9 cellular contexts compared by ENCODE assay signal in the genomic region with DNA sequence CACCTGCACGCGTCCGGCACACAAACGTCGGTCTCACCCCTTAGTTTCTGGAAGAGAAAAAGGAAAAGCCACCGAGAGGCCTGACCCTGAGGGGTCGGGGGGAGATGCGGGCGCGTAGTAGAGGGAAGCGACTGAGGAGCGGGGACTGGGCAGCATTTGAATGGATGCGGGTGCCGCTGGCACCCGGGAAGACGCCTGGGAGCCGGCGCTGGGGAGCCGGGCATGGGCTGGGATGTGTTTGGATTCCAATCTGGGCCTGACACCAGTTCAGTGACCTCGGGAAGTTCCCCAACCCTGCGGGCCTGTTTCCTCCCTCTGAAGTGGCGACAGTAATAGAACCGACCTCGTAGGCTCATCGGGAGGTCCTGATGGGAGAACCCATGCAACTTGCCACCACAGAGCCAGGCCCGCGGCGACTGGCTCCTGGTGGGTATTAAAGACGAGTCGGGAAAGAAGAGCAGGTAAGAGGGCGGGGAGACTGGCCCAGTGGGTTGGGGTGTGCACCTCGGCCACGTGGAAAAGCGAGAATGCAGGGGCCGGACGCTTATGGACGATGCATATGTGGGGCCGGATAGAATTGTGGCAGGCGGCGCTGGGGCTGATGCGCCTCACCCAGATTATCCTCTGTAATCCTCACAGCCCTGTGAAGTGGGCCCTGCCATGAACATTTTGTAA.
DNase-seq lines count a peak whose midpoint lies in the region; ATAC-seq and TF ChIP-seq lines count a peak whose summit lies in the region.
"Had no signal": no experiment of that assay in that cellular context is flagged by ENCODE, and none has a peak within 500 bp of the region (broad histone marks: within the 10 kb centered on the region; RNA-seq: fewer than 3 reads in every experiment).

No MANE protein-coding gene starts in this region.

- ATAC-seq in stimulated activated naive CD8-positive, alpha-beta T cell treated with anti-CD3 and anti-CD28 coated beads, Interleukin-15, Interleukin-2, amounts not matched to agents 100 U/mL and 50 U/mL, for 24 hours = no peak
- no peak for ATAC-seq in naive thymus-derived CD4-positive, alpha-beta T cell

- no peaks in the 10 kb centered on the region for H3K36me3 Mint-ChIP-seq in stimulated activated naive CD8-positive, alpha-beta T cell treated with anti-CD3 and anti-CD28 coated beads, Interleukin-15, Interleukin-2, amounts not matched to agents 100 ng/mL and 50 ng/mL, for 24 hours (ENCODE audit: low read depth)
- peaks cover 2% of the 10 kb centered on the region for H3K36me3 Mint-ChIP-seq in mesothelial cell of epicardium
- no peaks in the 10 kb centered on the region for H3K36me3 Mint-ChIP-seq in naive thymus-derived CD4-positive, alpha-beta T cell

- H3K4me1 Mint-ChIP-seq in stimulated activated naive CD8-positive, alpha-beta T cell treated with anti-CD3 and anti-CD28 coated beads, Interleukin-15, Interleukin-2, amounts not matched to agents 100 ng/mL and 50 ng/mL, for 24 hours (ENCODE audit: low read depth) = peaks cover 3% of the 10 kb centered on the region
- peaks cover 17% of the 10 kb centered on the region for H3K4me1 Mint-ChIP-seq in mesothelial cell of epicardium
- H3K4me1 Mint-ChIP-seq in naive thymus-derived CD4-positive, alpha-beta T cell = peaks cover 0 to 12% (median 6%) of the 10 kb centered on the region in 7 donors

- H3K27ac ChIP-seq in coronary artery = no peak overlapping the region
- no peak overlapping the region for H3K27ac ChIP-seq in naive thymus-derived CD4-positive, alpha-beta T cell (ENCODE audit: low read depth, low read length)

- no peaks in the 10 kb centered on the region for H3K9me3 ChIP-seq in naive thymus-derived CD4-positive, alpha-beta T cell (ENCODE audit: control insufficient read depth in 2 of 3, low read length in 3 of 3)

- no peaks in the 10 kb centered on the region for H3K9me3 Mint-ChIP-seq in stimulated activated naive CD8-positive, alpha-beta T cell treated with anti-CD3 and anti-CD28 coated beads, Interleukin-15, Interleukin-2, amounts not matched to agents 100 ng/mL and 50 ng/mL, for 24 hours
- H3K9me3 Mint-ChIP-seq in mesothelial cell of epicardium = no peaks in the 10 kb centered on the region
- H3K9me3 Mint-ChIP-seq in naive thymus-derived CD4-positive, alpha-beta T cell = peaks cover 0 to 1% (median 0%) of the 10 kb centered on the region in 11 donors

- peak overlapping the region; percentile 67 for H3K4me3 ChIP-seq in coronary artery
- no peak overlapping the region for H3K4me3 ChIP-seq in naive thymus-derived CD4-positive, alpha-beta T cell (ENCODE audit: low read length)
- H3K4me3 ChIP-seq: lung had no signal

- H3K27me3 ChIP-seq in naive thymus-derived CD4-positive, alpha-beta T cell (ENCODE audit: control insufficient read depth in 2 of 2, insufficient read depth in 2 of 2, low read length in 2 of 2) = no peaks in the 10 kb centered on the region

- peak overlapping the region; percentile 57 for H3K4me3 Mint-ChIP-seq in stimulated activated naive CD8-positive, alpha-beta T cell treated with anti-CD3 and anti-CD28 coated beads, Interleukin-15, Interleukin-2, amounts not matched to agents 100 ng/mL and 50 ng/mL, for 24 hours
- peak overlapping the region; percentile 86 for H3K4me3 Mint-ChIP-seq in mesothelial cell of epicardium
- peak overlapping the region in 4 of 10 donors; percentile 44 to 72 (median 54) for H3K4me3 Mint-ChIP-seq in naive thymus-derived CD4-positive, alpha-beta T cell

- H3K36me3 ChIP-seq in naive thymus-derived CD4-positive, alpha-beta T cell (ENCODE audit: control insufficient read depth in 2 of 3, insufficient read depth in 3 of 3, low read length in 3 of 3) = no peaks in the 10 kb centered on the region

- no peak overlapping the region for H3K27ac Mint-ChIP-seq in stimulated activated naive CD8-positive, alpha-beta T cell treated with anti-CD3 and anti-CD28 coated beads, Interleukin-15, Interleukin-2, amounts not matched to agents 100 ng/mL and 50 ng/mL, for 24 hours
- peak overlapping the region; percentile 81 for H3K27ac Mint-ChIP-seq in mesothelial cell of epicardium
- H3K27ac Mint-ChIP-seq in naive thymus-derived CD4-positive, alpha-beta T cell = no peak overlapping the region

- DNase-seq in stimulated activated naive CD8-positive, alpha-beta T cell treated with anti-CD3 and anti-CD28 coated beads, Interleukin-15, Interleukin-2, amounts not matched to agents 100 U/mL and 50 U/mL, for 24 hours = no peak
- DNase-seq in coronary artery (ENCODE audit: low spot score) = no peak
- no peak for DNase-seq in mesothelial cell of epicardium (ENCODE audit: low spot score in 2 of 2, unreplicated experiment in 2 of 2)
- no peak for DNase-seq in NCI-H2196 (lab: John Stamatoyannopoulos, UW; ENCODE audit: unreplicated experiment)
- no peak for DNase-seq in activated effector memory CD4-positive, alpha-beta T cell treated with Interleukin-2 at 50 U/mL for 16 hours
- DNase-seq in naive thymus-derived CD4-positive, alpha-beta T cell = no peak
- no peak for DNase-seq in GM10248 (ENCODE audit: extremely low spot score)

- CTCF ChIA-PET in naive thymus-derived CD4-positive, alpha-beta T cell (lab: Charles Lee) = no interaction called here
- CTCF ChIA-PET in GM10248 (lab: Yijun Ruan, JAX) = no interaction called here

- H3K27me3 Mint-ChIP-seq in stimulated activated naive CD8-positive, alpha-beta T cell treated with anti-CD3 and anti-CD28 coated beads, Interleukin-15, Interleukin-2, amounts not matched to agents 100 ng/mL and 50 ng/mL, for 24 hours = peaks cover 54% of the 10 kb centered on the region
- H3K27me3 Mint-ChIP-seq in mesothelial cell of epicardium (ENCODE audit: low read depth) = no peaks in the 10 kb centered on the region
- peaks cover 41 to 71% (median 49%) of the 10 kb centered on the region in 5 donors for H3K27me3 Mint-ChIP-seq in naive thymus-derived CD4-positive, alpha-beta T cell

- POLR2A ChIA-PET in naive thymus-derived CD4-positive, alpha-beta T cell (lab: Charles Lee) = no interaction called here
- POLR2A ChIA-PET in GM10248 (lab: Yijun Ruan, JAX) = no interaction called here

- intact Hi-C loops in naive thymus-derived CD4-positive, alpha-beta T cell (cut with micrococcal nuclease) = no loop called here

- no peaks in the 10 kb centered on the region for H3K4me1 ChIP-seq in naive thymus-derived CD4-positive, alpha-beta T cell (ENCODE audit: control insufficient read depth in 2 of 2, insufficient read depth in 2 of 2, low read length in 2 of 2)

- TF ChIP-seq CTCF in coronary artery (IDR thresholded peaks at IDR 0.05) = no peak
- TF ChIP-seq CTCF in mesothelial cell of epicardium (IDR thresholded peaks at IDR 0.05; ENCODE audit: unreplicated experiment) = no peak
- no peak for TF ChIP-seq CTCF in GM10248 (IDR thresholded peaks at IDR 0.05; ENCODE audit: control extremely low read depth, extremely low read depth, low read depth, missing control alignments)
